9 cellular contexts compared by ENCODE assay signal in the genomic region with DNA sequence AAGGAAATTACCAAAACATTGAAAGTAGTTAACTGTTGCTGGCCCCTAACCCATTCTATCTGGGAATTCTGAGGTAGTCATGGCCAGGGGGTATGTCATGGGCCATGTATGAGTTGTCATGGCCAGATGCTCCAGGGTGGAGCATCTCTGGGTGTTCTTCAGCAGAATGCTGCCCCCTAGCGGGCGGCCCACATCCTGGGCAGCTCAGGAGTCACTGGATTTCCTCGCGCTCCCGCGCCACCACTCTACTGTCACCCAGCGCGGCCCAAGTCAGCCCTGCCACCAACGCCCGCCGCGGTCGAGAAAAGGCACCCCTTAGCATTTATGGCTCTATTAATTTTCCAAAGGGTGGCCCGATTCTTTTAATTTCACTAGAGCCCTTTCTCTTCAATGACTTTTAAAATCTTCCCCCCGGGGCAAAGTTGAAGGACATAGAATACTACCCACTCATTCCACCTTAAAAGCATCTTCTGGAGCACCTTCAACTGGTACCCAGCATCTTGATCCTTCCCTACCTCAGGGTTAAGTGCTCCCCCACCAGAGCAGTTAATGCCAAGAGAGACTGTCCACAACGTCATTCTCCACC. TPM values are rescaled to one million over a fixed set of nuclear protein-coding genes. Genes with fewer than 3 reads are reported as not detected.
A peak's percentile ranks its signal among the peaks of the same experiment; 100 is the strongest.
DNase-seq lines count a peak whose midpoint lies in the region; ATAC-seq and TF ChIP-seq lines count a peak whose summit lies in the region.
"Had no signal": no experiment of that assay in that cellular context is flagged by ENCODE, and none has a peak within 500 bp of the region (broad histone marks: within the 10 kb centered on the region; RNA-seq: fewer than 3 reads in every experiment).

No MANE protein-coding gene starts in this region.

- CTCF ChIA-PET in activated naive CD4-positive, alpha-beta T cell treated with anti-CD3 and anti-CD28 coated beads, Interleukin-2, amount 10 ng/mL, durations not matched to agents 7 days and 5 days (lab: Charles Lee), result interaction anchor here (0.9 to 10.8 kb wide), 10 partner anchors 46 to 272 kb away, joined by 3 to 261 read pairs (median 8); partner anchors contain the start of gene COX7A2L

- intact Hi-C loops in right cardiac atrium (cut with DNase I), result loop anchor here (5.0 kb wide), 2 partner anchors 222 to 237 kb away; no protein-coding TSS in a partner anchor

- no peaks in the 10 kb centered on the region for H3K36me3 Mint-ChIP-seq in activated naive CD4-positive, alpha-beta T cell treated with anti-CD3 and anti-CD28 coated beads, Interleukin-2, amount 10 ng/mL, durations not matched to agents 7 days and 5 days

- H3K4me1 Mint-ChIP-seq in activated naive CD4-positive, alpha-beta T cell treated with anti-CD3 and anti-CD28 coated beads, Interleukin-2, amount 10 ng/mL, durations not matched to agents 7 days and 5 days, result peaks cover 3% of the 10 kb centered on the region

- DNase-seq in BE2C (peak; percentile 74), Peyer's patch (peak in 2 of 3 donors; percentile 67 to 85), right cardiac atrium (peak; percentile 72 to 89 (median 89)), middle frontal gyrus (ENCODE audit: extremely low spot score, low spot score) (no peak)
- DNase-seq in activated naive CD4-positive, alpha-beta T cell treated with anti-CD3 and anti-CD28 coated beads, Interleukin-2, amount 10 ng/mL, durations not matched to agents 7 days and 5 days, result peak; percentile 79
- DNase-seq in stimulated activated CD4-positive, alpha-beta T cell treated with anti-CD3 and anti-CD28 coated beads, TNF-alpha, amount 100 ng/mL, for 24 hours (ENCODE audit: low read depth in 3 of 3), result peak in 2 of 3 experiments; percentile 48 to 57

- 64% methylated on average over 16 of the region's 16 CpGs for WGBS in right cardiac atrium

- H3K27me3 Mint-ChIP-seq in activated naive CD4-positive, alpha-beta T cell treated with anti-CD3 and anti-CD28 coated beads, Interleukin-2, amount 10 ng/mL, durations not matched to agents 7 days and 5 days, result peaks cover 48% of the 10 kb centered on the region

- TF ChIP-seq CTCF in BE2C (IDR thresholded peaks at IDR 0.05; ENCODE audit: low read depth, low read length) (peak; percentile 70), Peyer's patch (IDR thresholded peaks at IDR 0.05) (peak; percentile 9 to 53 (median 42))

- H3K4me3 ChIP-seq in BE2C (ENCODE audit: low read depth, low read length) (no peak overlapping the region), Peyer's patch (no peak overlapping the region), right cardiac atrium (ENCODE audit: low read length) (no peak overlapping the region)

- peak; percentile 71 for ATAC-seq in GM19328 (IDR thresholded peaks at IDR 0.05; ENCODE audit: unreplicated experiment)
- peak; percentile 67 for ATAC-seq in HG03196 (IDR thresholded peaks at IDR 0.05; ENCODE audit: unreplicated experiment)
- peak; percentile 47 to 59 for ATAC-seq in right cardiac atrium

- H3K27me3 ChIP-seq in BE2C (no peaks in the 10 kb centered on the region), Peyer's patch (no peaks in the 10 kb centered on the region), right cardiac atrium (ENCODE audit: control insufficient read depth, insufficient read depth) (no peaks in the 10 kb centered on the region)

- H3K9me3 ChIP-seq in BE2C (no peaks in the 10 kb centered on the region), Peyer's patch (no peaks in the 10 kb centered on the region), right cardiac atrium (ENCODE audit: control insufficient read depth, low read length) (no peaks in the 10 kb centered on the region)

- H3K27ac ChIP-seq in Peyer's patch (no peak overlapping the region), right cardiac atrium (ENCODE audit: low read length) (no peak overlapping the region)

- TF ChIP-seq POLR2A in Peyer's patch (IDR thresholded peaks at IDR 0.05), result no peak

- no peak overlapping the region for H3K27ac Mint-ChIP-seq in activated naive CD4-positive, alpha-beta T cell treated with anti-CD3 and anti-CD28 coated beads, Interleukin-2, amount 10 ng/mL, durations not matched to agents 7 days and 5 days

- H3K9me3 Mint-ChIP-seq in activated naive CD4-positive, alpha-beta T cell treated with anti-CD3 and anti-CD28 coated beads, Interleukin-2, amount 10 ng/mL, durations not matched to agents 7 days and 5 days, result no peaks in the 10 kb centered on the region
- H3K9me3 Mint-ChIP-seq: IgD-negative memory B cell had no signal

- H3K36me3 ChIP-seq in BE2C, result no peaks in the 10 kb centered on the region
- no peaks in the 10 kb centered on the region for H3K36me3 ChIP-seq in Peyer's patch

- H3K4me1 ChIP-seq in BE2C, result no peaks in the 10 kb centered on the region
- H3K4me1 ChIP-seq in Peyer's patch, result peaks cover 0 to 16% (median 1%) of the 10 kb centered on the region in 4 donors
- peaks cover 6% of the 10 kb centered on the region for H3K4me1 ChIP-seq in right cardiac atrium (ENCODE audit: control insufficient read depth, insufficient read depth, low read length)

- no peak overlapping the region for H3K4me3 Mint-ChIP-seq in activated naive CD4-positive, alpha-beta T cell treated with anti-CD3 and anti-CD28 coated beads, Interleukin-2, amount 10 ng/mL, durations not matched to agents 7 days and 5 days
- H3K4me3 Mint-ChIP-seq: IgD-negative memory B cell had no signal

RNA-seq across cellular contexts. Expression of gene PKDCC, which starts 41.6 kb away (rescaled TPM):
- polyA plus RNA-seq in BE2C (2012; ENCODE audit: insufficient read depth, insufficient read length, low read depth), result 91.9 TPM
- total RNA-seq in Peyer's patch, result 100 to 1,000 TPM; 113 to 210 (median 157) TPM
- 100 to 1,000 TPM in 3 of 4 donors, 10 to 100 TPM in 1; 92.2 to 189 (median 131) TPM for total RNA-seq in right cardiac atrium
- polyA plus RNA-seq in right cardiac atrium, result 145 TPM
- polyA plus RNA-seq: IgD-negative memory B cell had no signal
